In the genomic region with DNA sequence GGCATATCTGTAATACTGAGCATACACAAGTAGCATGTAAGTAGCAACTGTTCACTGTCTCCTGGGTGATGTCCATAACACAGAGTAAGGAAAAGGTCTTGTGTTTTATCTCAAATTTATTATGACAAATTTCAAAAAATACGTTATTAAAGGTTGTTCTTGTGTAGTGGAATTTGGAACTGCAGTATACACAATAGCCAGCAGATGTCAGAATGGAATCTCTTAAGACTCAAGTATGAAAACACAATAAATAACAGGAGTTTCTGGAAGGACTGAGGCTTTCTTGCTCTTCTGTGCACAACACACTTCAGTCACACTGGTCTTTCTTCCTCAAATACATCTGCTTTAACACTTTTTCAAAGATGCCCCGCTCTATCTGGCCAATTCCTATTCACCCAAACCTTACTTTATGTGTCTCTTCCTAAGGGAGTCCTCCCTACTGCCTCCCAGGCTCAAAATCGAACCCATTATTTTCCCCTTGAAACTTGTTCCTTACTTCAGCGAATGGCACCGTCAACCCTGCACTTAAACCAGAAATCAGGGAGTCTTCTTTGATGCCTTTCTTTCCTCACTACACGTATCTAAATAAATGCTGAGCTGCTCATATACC, we compare ENCODE assay signal across 8 cellular contexts. TPM values are rescaled to one million over a fixed set of nuclear protein-coding genes. Genes with fewer than 3 reads are reported as not detected.
DNase-seq lines count a peak whose midpoint lies in the region; ATAC-seq and TF ChIP-seq lines count a peak whose summit lies in the region.

No MANE protein-coding gene starts in this region.

- peaks cover 37% of the 10 kb centered on the region for H3K36me3 Mint-ChIP-seq in endodermal cell (ENCODE audit: low read depth)
- H3K36me3 Mint-ChIP-seq in activated T-cell treated with anti-CD3 and anti-CD28 coated beads, Interleukin-2, amount 50 U/mL, for 24 hours (ENCODE audit: low read depth): peaks cover 91% of the 10 kb centered on the region

- TF ChIP-seq CTCF in endodermal cell (conservative IDR thresholded peaks at IDR 0.05): peak; percentile 75

- H3K27me3 ChIP-seq in endodermal cell (ENCODE audit: control insufficient read depth, insufficient read depth, low read length, poor library complexity, severe bottlenecking): no peaks in the 10 kb centered on the region
- H3K27me3 ChIP-seq in muscle layer of colon (ENCODE audit: control insufficient read depth in 1 of 2, insufficient read depth in 2 of 2, low read length in 2 of 2): no peaks in the 10 kb centered on the region

- WGBS in endodermal cell (ENCODE audit: insufficient coverage in 1 of 2, insufficient read length in 1 of 2), 2 experiments: 91 to 94% methylated on average over 4 to 6 of the region's 6 CpGs

- ATAC-seq in GM18519 (IDR thresholded peaks at IDR 0.05; ENCODE audit: low FRiP score, unreplicated experiment) (peak; percentile 55), HG03354 (IDR thresholded peaks at IDR 0.05; ENCODE audit: poor library complexity, severe bottlenecking, unreplicated experiment) (no peak)

- H3K4me1 Mint-ChIP-seq in endodermal cell: no peaks in the 10 kb centered on the region
- peaks cover 16% of the 10 kb centered on the region for H3K4me1 Mint-ChIP-seq in activated T-cell treated with anti-CD3 and anti-CD28 coated beads, Interleukin-2, amount 50 U/mL, for 24 hours (ENCODE audit: low read depth)

- no peak overlapping the region for H3K9ac ChIP-seq in endodermal cell (ENCODE audit: extremely low read depth, low read length, poor library complexity, severe bottlenecking)
- H3K9ac ChIP-seq in muscle layer of colon (ENCODE audit: low read length): peak overlapping the region; percentile 11

- peaks cover 76% of the 10 kb centered on the region for H3K36me3 ChIP-seq in endodermal cell (ENCODE audit: control insufficient read depth, insufficient read depth, low read length)
- H3K36me3 ChIP-seq in muscle layer of colon (ENCODE audit: insufficient read depth, low read length): peaks cover 20% of the 10 kb centered on the region

- H3K4me3 ChIP-seq in endodermal cell (ENCODE audit: low read length) (no peak overlapping the region), muscle layer of colon (ENCODE audit: low read depth in 1 of 2, low read length in 2 of 2) (peak overlapping the region in 1 of 2 donors; percentile 4)

- H3K27ac ChIP-seq in endodermal cell (ENCODE audit: low read depth, low read length) (no peak overlapping the region), muscle layer of colon (ENCODE audit: low read depth, low read length) (peak overlapping the region; percentile 28)

- H3K4me1 ChIP-seq in endodermal cell (ENCODE audit: control insufficient read depth, insufficient read depth, low read length): no peaks in the 10 kb centered on the region
- H3K4me1 ChIP-seq in muscle layer of colon (ENCODE audit: insufficient read depth, low read length): peaks cover 31% of the 10 kb centered on the region

- H3K9me3 ChIP-seq in endodermal cell (ENCODE audit: control insufficient read depth, low read length) (no peaks in the 10 kb centered on the region), muscle layer of colon (ENCODE audit: low read length) (no peaks in the 10 kb centered on the region)

- no peaks in the 10 kb centered on the region for H3K9me3 Mint-ChIP-seq in endodermal cell
- no peaks in the 10 kb centered on the region for H3K9me3 Mint-ChIP-seq in activated T-cell treated with anti-CD3 and anti-CD28 coated beads, Interleukin-2, amount 50 U/mL, for 24 hours

- no peak overlapping the region for H3K27ac Mint-ChIP-seq in endodermal cell
- no peak overlapping the region for H3K27ac Mint-ChIP-seq in activated T-cell treated with anti-CD3 and anti-CD28 coated beads, Interleukin-2, amount 50 U/mL, for 24 hours

- H3K27me3 Mint-ChIP-seq in endodermal cell (ENCODE audit: insufficient read depth): no peaks in the 10 kb centered on the region
- H3K27me3 Mint-ChIP-seq in activated T-cell treated with anti-CD3 and anti-CD28 coated beads, Interleukin-2, amount 50 U/mL, for 24 hours: no peaks in the 10 kb centered on the region

- H3K4me3 Mint-ChIP-seq in endodermal cell: no peak overlapping the region
- no peak overlapping the region for H3K4me3 Mint-ChIP-seq in activated T-cell treated with anti-CD3 and anti-CD28 coated beads, Interleukin-2, amount 50 U/mL, for 24 hours

- DNase-seq in AML-193 (lab: John Stamatoyannopoulos, UW) (peak; percentile 56 to 57), OCI-M1 (lab: John Stamatoyannopoulos, UW) (peak; percentile 67), endodermal cell (no peak), COLO668 (lab: John Stamatoyannopoulos, UW; ENCODE audit: unreplicated experiment) (no peak)
- DNase-seq in activated T-cell treated with anti-CD3 and anti-CD28 coated beads, Interleukin-2, amount 50 U/mL, for 24 hours: no peak

RNA-seq across cellular contexts. Expression of a gene that starts 6.5 kb away (rescaled TPM):
- total RNA-seq in endodermal cell: 10 to 100 TPM; 19.5 to 26.6 TPM
- 22.5 TPM for polyA plus RNA-seq in endodermal cell (2013, experiment 1 of 2)
- 21.2 TPM for polyA plus RNA-seq in endodermal cell (2013, experiment 2 of 2)

RNA-seq across cellular contexts. Expression of a gene that starts 9.7 kb away (rescaled TPM):
- total RNA-seq in endodermal cell: 100 to 1,000 TPM; 110 to 115 TPM
- 162 TPM for polyA plus RNA-seq in endodermal cell (2013, experiment 1 of 2)
- polyA plus RNA-seq in endodermal cell (2013, experiment 2 of 2): 152 TPM

Comparison
In these comparisons a context has a peak if more than half of its experiments do, and no peak if none do; other contexts are left out.
1. DNase-seq: peak in AML-193 (2 of 2) and OCI-M1 (single experiment); none in endodermal cell (single experiment), COLO668 (single experiment) and activated T-cell treated with anti-CD3 and anti-CD28 coated beads, Interleukin-2, amount 50 U/mL, for 24 hours (single experiment).